Comparison of ENCODE assay signal across 1 cellular context in genomic region chr16:85369741-85370528, GRCh38.
A peak's percentile ranks its signal among the peaks of the same experiment; 100 is the strongest.
TF ChIP-seq lines count a peak whose summit lies in the region.

No MANE protein-coding gene starts in this region.

TF ChIP-seq in K562, 482 proteins besides CTCF, POLR2A, EP300 and RAD21 (continued from another document and continues in another):
- no peak for TF ChIP-seq ZNF407 (IDR thresholded peaks at IDR 0.05; ENCODE audit: low read depth)
- no peak for TF ChIP-seq TFAM (CRISPR knock-in tag; conservative IDR thresholded peaks at IDR 0.05)
- TF ChIP-seq SETDB1 (IDR thresholded peaks at IDR 0.05; ENCODE audit: low read length), result no peak
- TF ChIP-seq ZNF511 (CRISPR knock-in tag; IDR thresholded peaks at IDR 0.05), result 0 out of 2 replicates have a peak, but pooled peaks have one; percentile 43
- TF ChIP-seq SMARCC2 (IDR thresholded peaks at IDR 0.05; ENCODE audit: low read depth), result no peak
- TF ChIP-seq TAF9B (IDR thresholded peaks at IDR 0.05; ENCODE audit: partially characterized antibody), result no peak
- no peak for TF ChIP-seq NCOA4 (IDR thresholded peaks at IDR 0.05; ENCODE audit: partially characterized antibody)
- no peak for TF ChIP-seq PHF20 (IDR thresholded peaks at IDR 0.05; ENCODE audit: partially characterized antibody)
- TF ChIP-seq THRA (IDR thresholded peaks at IDR 0.05), result no peak
- TF ChIP-seq NELFE (IDR thresholded peaks at IDR 0.05; ENCODE audit: insufficient read depth, insufficient read length), result no peak
- TF ChIP-seq HDAC3 (IDR thresholded peaks at IDR 0.05; ENCODE audit: borderline replicate concordance, partially characterized antibody), result no peak
- 0 out of 2 replicates have a peak, but pooled peaks have one; percentile 17 for TF ChIP-seq ZBTB2 (IDR thresholded peaks at IDR 0.05)
- 0 out of 2 replicates have a peak, but pooled peaks have one; percentile 22 for TF ChIP-seq ZNF143 (CRISPR knock-in tag; IDR thresholded peaks at IDR 0.05)
- TF ChIP-seq THAP12 (CRISPR knock-in tag; IDR thresholded peaks at IDR 0.05), result no peak
- no peak for TF ChIP-seq BMI1 (IDR thresholded peaks at IDR 0.05; ENCODE audit: low read length)
- TF ChIP-seq CGGBP1 (CRISPR knock-in tag; IDR thresholded peaks at IDR 0.05), result no peak
- TF ChIP-seq SIRT6 (IDR thresholded peaks at IDR 0.05; ENCODE audit: low read depth, low read length), result no peak
- TF ChIP-seq BRD9 (IDR thresholded peaks at IDR 0.05; ENCODE audit: low read depth, partially characterized antibody), result no peak
- TF ChIP-seq U2AF1 (optimal IDR thresholded peaks at IDR 0.05; ENCODE audit: low read depth, low read length), result no peak
- peak; percentile 71 for TF ChIP-seq RBM25 (IDR thresholded peaks at IDR 0.05; ENCODE audit: low read depth, low read length, severe bottlenecking)
- peak; percentile 61 for TF ChIP-seq GTF3C2 (IDR thresholded peaks at IDR 0.05; ENCODE audit: borderline replicate concordance, extremely low read depth, insufficient read length)
- no peak for TF ChIP-seq NFRKB (IDR thresholded peaks at IDR 0.05; ENCODE audit: low read depth)
- no peak for TF ChIP-seq ARNT (IDR thresholded peaks at IDR 0.05)
- TF ChIP-seq KAT7 (CRISPR knock-in tag; IDR thresholded peaks at IDR 0.05; ENCODE audit: borderline replicate concordance), result 0 out of 2 replicates have a peak, but pooled peaks have one; percentile 69
- no peak for TF ChIP-seq L3MBTL2 (IDR thresholded peaks at IDR 0.05)
- no peak for TF ChIP-seq CREM (IDR thresholded peaks at IDR 0.05; ENCODE audit: low read depth)
- no peak for TF ChIP-seq MYC (IDR thresholded peaks at IDR 0.05; ENCODE audit: low read depth, low read length)
- no peak for TF ChIP-seq MYC (CRISPR knock-in tag; IDR thresholded peaks at IDR 0.05; ENCODE audit: borderline replicate concordance, low read depth)
- no peak for TF ChIP-seq SNRNP70 (optimal IDR thresholded peaks at IDR 0.05; ENCODE audit: low read depth, low read length)
- TF ChIP-seq TRIM24 (IDR thresholded peaks at IDR 0.05), result no peak
- TF ChIP-seq TCFL5 (CRISPR knock-in tag; conservative IDR thresholded peaks at IDR 0.05), result no peak
- TF ChIP-seq HNRNPLL (IDR thresholded peaks at IDR 0.05; ENCODE audit: low read depth, low read length, poor library complexity, severe bottlenecking), result no peak
- TF ChIP-seq ZNF217 (CRISPR knock-in tag; IDR thresholded peaks at IDR 0.05), result no peak
- TF ChIP-seq GABPB2 (CRISPR knock-in tag; conservative IDR thresholded peaks at IDR 0.05), result no peak
- no peak for TF ChIP-seq MXI1 (IDR thresholded peaks at IDR 0.05; ENCODE audit: low read depth, low read length)
- no peak for TF ChIP-seq CBX8 (IDR thresholded peaks at IDR 0.05; ENCODE audit: borderline replicate concordance, extremely low read depth, low read depth, low read length, poor library complexity, severe bottlenecking)
- TF ChIP-seq NEUROD1 (IDR thresholded peaks at IDR 0.05; ENCODE audit: borderline replicate concordance, low read depth, low read length, partially characterized antibody), result no peak
- TF ChIP-seq POLR2AphosphoS5 (IDR thresholded peaks at IDR 0.05; ENCODE audit: control insufficient read depth, insufficient read depth, low read depth, low read length), result no peak
- no peak for TF ChIP-seq ZNF398 (CRISPR knock-in tag; IDR thresholded peaks at IDR 0.05)
- 0 out of 2 replicates have a peak, but pooled peaks have one; percentile 5 for TF ChIP-seq OTX1 (CRISPR knock-in tag; IDR thresholded peaks at IDR 0.05)
- no peak for TF ChIP-seq RUNX1 (IDR thresholded peaks at IDR 0.05; ENCODE audit: low read depth)
- TF ChIP-seq POLR3G (IDR thresholded peaks at IDR 0.05; ENCODE audit: extremely low read depth, insufficient read length, insufficient replicate concordance), result no peak
- no peak for TF ChIP-seq SLC30A9 (CRISPR knock-in tag; IDR thresholded peaks at IDR 0.05)
- TF ChIP-seq NCOA1 (IDR thresholded peaks at IDR 0.05; ENCODE audit: low read depth), result no peak
- TF ChIP-seq MAFG (tag; conservative IDR thresholded peaks at IDR 0.05), result no peak
- TF ChIP-seq PHTF2 (CRISPR knock-in tag; IDR thresholded peaks at IDR 0.05), result no peak
- peak in 1 of 3 experiments; percentile 34 for TF ChIP-seq YY1 (IDR thresholded peaks at IDR 0.05; ENCODE audit: borderline replicate concordance in 1 of 3, control insufficient read depth in 1 of 3, extremely low read depth in 1 of 3, insufficient read depth in 3 of 3, insufficient read length in 1 of 3, insufficient replicate concordance in 2 of 3, low read depth in 1 of 3, low read length in 2 of 3)
- TF ChIP-seq HNRNPK (IDR thresholded peaks at IDR 0.05; ENCODE audit: low read depth, low read length, poor library complexity, severe bottlenecking), result no peak
- TF ChIP-seq ELF4 (CRISPR knock-in tag; IDR thresholded peaks at IDR 0.05), result no peak
- TF ChIP-seq ZNF695 (CRISPR knock-in tag; IDR thresholded peaks at IDR 0.05), result no peak
- TF ChIP-seq BACH1 (tag; IDR thresholded peaks at IDR 0.05), result no peak
